9 cellular contexts compared by ENCODE assay signal in the genomic region with DNA sequence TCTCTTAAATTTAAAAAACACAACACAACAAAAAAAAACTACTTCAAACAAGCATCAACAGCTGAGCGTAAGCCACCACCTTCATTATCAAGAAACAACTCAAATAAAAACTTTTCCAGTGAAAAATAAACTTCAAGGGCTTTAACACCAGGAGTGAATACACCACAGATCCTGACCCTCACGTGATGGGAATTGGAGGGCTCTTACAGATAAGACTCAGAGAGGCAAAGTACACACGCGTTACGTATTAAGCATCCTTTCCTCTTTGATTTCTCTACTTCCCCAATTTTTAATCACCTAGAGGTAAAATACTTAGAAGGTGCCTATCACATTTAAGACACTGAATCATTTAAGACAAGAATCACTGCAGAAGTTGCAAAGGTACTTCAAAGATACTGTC. TPM values are rescaled to one million over a fixed set of nuclear protein-coding genes. Genes with fewer than 3 reads are reported as not detected.
DNase-seq lines count a peak whose midpoint lies in the region; ATAC-seq, FAIRE-seq and TF ChIP-seq lines count a peak whose summit lies in the region.
"Had no signal": no experiment of that assay in that cellular context is flagged by ENCODE, and none has a peak within 500 bp of the region (broad histone marks: within the 10 kb centered on the region; RNA-seq: fewer than 3 reads in every experiment).

No MANE protein-coding gene starts in this region.

- H3K4me3 ChIP-seq in Caco-2 (ENCODE audit: low read depth, low read length) (peak overlapping the region; percentile 34), RWPE2 (ENCODE audit: severe bottlenecking) (peak overlapping the region; percentile 51), esophagus squamous epithelium (peak overlapping the region; percentile 31 to 75 (median 64)), pancreas (peak overlapping the region in 3 of 4 donors; percentile 48 to 66 (median 51))

- peak overlapping the region; percentile 99 for H3K27ac ChIP-seq in RWPE2 (ENCODE audit: poor library complexity, severe bottlenecking)
- H3K27ac ChIP-seq in esophagus squamous epithelium: peak overlapping the region; percentile 71 to 95 (median 92)
- H3K27ac ChIP-seq in pancreas: peak overlapping the region; percentile 73 to 89 (median 84)

- H3K36me3 ChIP-seq in Caco-2 (ENCODE audit: control insufficient read depth, insufficient read depth, low read length) (no peaks in the 10 kb centered on the region), RWPE2 (ENCODE audit: low read depth) (peaks cover 22% of the 10 kb centered on the region), esophagus squamous epithelium (no peaks in the 10 kb centered on the region), pancreas (no peaks in the 10 kb centered on the region)

- no peaks in the 10 kb centered on the region for H3K9me3 Mint-ChIP-seq in Caco-2 (ENCODE audit: unreplicated experiment)

- H3K27ac Mint-ChIP-seq in Caco-2 (ENCODE audit: unreplicated experiment): peak overlapping the region; percentile 96

- WGBS in esophagus squamous epithelium, 2 donors: 13 to 15% methylated on average over 5 of the region's 5 CpGs
- WGBS in pancreas, 2 donors: 1% methylated on average over 5 of the region's 5 CpGs

- no peak for DNase-seq in Caco-2
- DNase-seq in RWPE2 (ENCODE audit: low spot score): no peak
- DNase-seq in esophagus squamous epithelium (lab: John Stamatoyannopoulos, UW): no peak
- no peak for DNase-seq in pancreas
- DNase-seq in HuH-7.5 (ENCODE audit: low spot score): no peak
- DNase-seq in inferior parietal cortex (ENCODE audit: extremely low spot score): no peak
- no peak for DNase-seq in LoVo (ENCODE audit: low spot score)
- no peak for DNase-seq in midbrain (lab: John Stamatoyannopoulos, UW)
- DNase-seq: NK-92 treated with Interleukin-12 subunit alpha and Interleukin-12 subunit beta, amount 100 ng/mL, for 24 hours had no signal

- peaks cover 11% of the 10 kb centered on the region for H3K4me1 Mint-ChIP-seq in Caco-2 (ENCODE audit: low read depth, unreplicated experiment)

- intact Hi-C loops in Caco-2 (cut with micrococcal nuclease; ENCODE audit: unreplicated experiment) (no loop called here), esophagus squamous epithelium (cut with DNase I) (no loop called here), pancreas (cut with DNase I) (no loop called here)

- CTCF ChIA-PET in Caco-2 (lab: Charles Lee): interaction anchor here (1.3 to 1.5 kb wide), 2 partner anchors 14 to 58 kb away, joined by 3 to 10 read pairs; no protein-coding TSS in a partner anchor

- H3K9me3 ChIP-seq in Caco-2 (no peaks in the 10 kb centered on the region), RWPE2 (ENCODE audit: severe bottlenecking) (no peaks in the 10 kb centered on the region), esophagus squamous epithelium (no peaks in the 10 kb centered on the region), pancreas (no peaks in the 10 kb centered on the region)

- no peaks in the 10 kb centered on the region for H3K27me3 ChIP-seq in Caco-2 (replicated peaks; ENCODE audit: control insufficient read depth, insufficient read depth, low read length)
- H3K27me3 ChIP-seq in RWPE2 (ENCODE audit: insufficient read depth, poor library complexity, severe bottlenecking): no peaks in the 10 kb centered on the region
- H3K27me3 ChIP-seq in esophagus squamous epithelium: peaks cover 0 to 3% (median 0%) of the 10 kb centered on the region in 4 donors
- no peaks in the 10 kb centered on the region for H3K27me3 ChIP-seq in pancreas

- TSS peak; percentile 99 for BruUV-seq in Caco-2 (replicated peaks; lab: Mats Ljungman, UMichigan)

- H3K4me1 ChIP-seq in Caco-2 (peaks cover 6% of the 10 kb centered on the region; the same call in 1 of the 2 replicates), RWPE2 (ENCODE audit: insufficient read depth, poor library complexity, severe bottlenecking) (peaks cover 22% of the 10 kb centered on the region), esophagus squamous epithelium (peaks cover 3 to 45% (median 4%) of the 10 kb centered on the region in 3 donors), pancreas (peaks cover 0 to 20% (median 8%) of the 10 kb centered on the region in 3 donors)

- peaks cover 14% of the 10 kb centered on the region for H3K36me3 Mint-ChIP-seq in Caco-2 (ENCODE audit: insufficient read depth, unreplicated experiment)

- ATAC-seq in RWPE2 (ENCODE audit: low read depth): no peak
- ATAC-seq in pancreas: peak; percentile 9 to 37 (median 16)

- peak overlapping the region; percentile 86 for H3K4me3 Mint-ChIP-seq in Caco-2 (ENCODE audit: unreplicated experiment)

- POLR2A ChIA-PET in Caco-2 (lab: Charles Lee): interaction anchor here (1.3 to 2.3 kb wide), 3 partner anchors 13 to 257 kb away, joined by 5 to 8 read pairs (median 8); no protein-coding TSS in a partner anchor

- TF ChIP-seq POLR2A in esophagus squamous epithelium (IDR thresholded peaks at IDR 0.05): no peak

- H3K27me3 Mint-ChIP-seq in Caco-2 (ENCODE audit: insufficient read depth, unreplicated experiment): no peaks in the 10 kb centered on the region

- no peak for TF ChIP-seq CTCF in Caco-2 (IDR thresholded peaks at IDR 0.05; ENCODE audit: insufficient read depth in 1 of 2, low read depth in 1 of 2, low read length in 1 of 2, severe bottlenecking in 1 of 2, unreplicated experiment in 1 of 2)
- peak; percentile 8 for TF ChIP-seq CTCF in RWPE2 (IDR thresholded peaks at IDR 0.05; ENCODE audit: poor library complexity, severe bottlenecking)
- TF ChIP-seq CTCF in esophagus squamous epithelium (IDR thresholded peaks at IDR 0.05): no peak
- no peak for TF ChIP-seq CTCF in pancreas (IDR thresholded peaks at IDR 0.05)

- FAIRE-seq in pancreas (lab: Jason Lieb, UNC): no peak

RNA-seq across cellular contexts. Expression of a gene that starts 0.6 kb away (rescaled TPM):
- total RNA-seq in Caco-2 (2022) (9.1 and 12.9 TPM in 2 replicates), esophagus squamous epithelium (10 to 100 TPM in 1 of 4 donors, 1 to 10 TPM in 3; 1.3 to 18.7 (median 4.4) TPM), pancreas (10 to 100 TPM; 16.0 to 29.4 (median 19.9) TPM)
- polyA plus RNA-seq in pancreas: 1 to 10 TPM; 7.8 to 9.7 TPM
